1 cellular context compared by ENCODE assay signal in the genomic region with DNA sequence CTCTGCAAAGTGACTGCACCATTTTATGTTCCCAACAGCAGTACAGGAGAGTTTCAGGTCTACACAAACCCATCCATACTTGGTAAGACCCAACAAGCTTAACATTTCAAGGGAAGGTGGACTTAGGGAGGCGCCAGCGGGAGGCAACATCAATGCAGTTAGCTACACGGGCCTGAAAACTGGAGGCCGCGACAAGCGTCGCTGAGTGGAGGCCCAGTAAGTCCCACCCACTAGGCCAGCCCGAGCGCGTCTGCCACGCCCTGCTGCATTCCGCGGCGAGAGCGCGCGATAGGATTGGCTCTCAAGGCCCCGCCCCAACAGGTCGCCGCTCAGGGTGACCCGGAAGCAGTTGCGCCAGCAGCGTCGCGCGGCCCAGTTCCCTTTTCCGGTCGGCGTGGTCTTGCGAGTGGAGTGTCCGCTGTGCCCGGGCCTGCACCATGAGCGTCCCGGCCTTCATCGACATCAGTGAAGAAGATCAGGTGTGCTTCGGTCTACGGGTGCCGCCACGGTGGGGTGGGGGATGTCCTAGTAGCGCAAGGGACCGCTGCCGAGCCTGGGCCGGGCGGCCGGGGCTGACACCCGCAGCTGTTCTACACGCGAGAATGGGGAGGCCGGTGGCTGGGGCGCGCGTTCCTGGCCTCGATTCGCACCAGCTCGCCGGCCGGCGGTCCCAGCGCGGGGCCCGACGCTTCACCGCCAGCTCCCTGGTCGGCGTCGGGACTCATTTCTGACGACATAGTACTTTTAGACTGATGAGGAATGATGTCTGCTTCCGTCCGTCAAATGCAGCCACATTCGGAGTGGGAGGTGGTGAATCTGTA.
TF ChIP-seq lines count a peak whose summit lies in the region.

A gene (plus strand): TSS at position 381 of the 821 bp plus-strand sequence. CDS start 57 bp downstream, at position 438.

TF ChIP-seq in HepG2, 621 proteins besides CTCF, POLR2A, EP300 and RAD21 (continued from another document and continues in another):
- TF ChIP-seq, protein P1, sequence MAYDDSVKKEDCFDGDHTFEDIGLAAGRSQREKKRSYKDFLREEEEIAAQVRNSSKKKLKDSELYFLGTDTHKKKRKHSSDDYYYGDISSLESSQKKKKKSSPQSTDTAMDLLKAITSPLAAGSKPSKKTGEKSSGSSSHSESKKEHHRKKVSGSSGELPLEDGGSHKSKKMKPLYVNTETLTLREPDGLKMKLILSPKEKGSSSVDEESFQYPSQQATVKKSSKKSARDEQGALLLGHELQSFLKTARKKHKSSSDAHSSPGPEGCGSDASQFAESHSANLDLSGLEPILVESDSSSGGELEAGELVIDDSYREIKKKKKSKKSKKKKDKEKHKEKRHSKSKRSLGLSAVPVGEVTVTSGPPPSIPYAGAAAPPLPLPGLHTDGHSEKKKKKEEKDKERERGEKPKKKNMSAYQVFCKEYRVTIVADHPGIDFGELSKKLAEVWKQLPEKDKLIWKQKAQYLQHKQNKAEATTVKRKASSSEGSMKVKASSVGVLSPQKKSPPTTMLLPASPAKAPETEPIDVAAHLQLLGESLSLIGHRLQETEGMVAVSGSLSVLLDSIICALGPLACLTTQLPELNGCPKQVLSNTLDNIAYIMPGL (CRISPR knock-in tag; IDR thresholded peaks at IDR 0.05; ENCODE audit: borderline replicate concordance in 1 of 2, low read depth in 1 of 2), result peak; percentile 80 to 92
- no peak for TF ChIP-seq ZNF101 (CRISPR knock-in tag; IDR thresholded peaks at IDR 0.05; ENCODE audit: borderline replicate concordance, low read depth)
- TF ChIP-seq POLR2AphosphoS2 (IDR thresholded peaks at IDR 0.05; ENCODE audit: low read depth, low read length), result no peak
- TF ChIP-seq, protein P2, sequence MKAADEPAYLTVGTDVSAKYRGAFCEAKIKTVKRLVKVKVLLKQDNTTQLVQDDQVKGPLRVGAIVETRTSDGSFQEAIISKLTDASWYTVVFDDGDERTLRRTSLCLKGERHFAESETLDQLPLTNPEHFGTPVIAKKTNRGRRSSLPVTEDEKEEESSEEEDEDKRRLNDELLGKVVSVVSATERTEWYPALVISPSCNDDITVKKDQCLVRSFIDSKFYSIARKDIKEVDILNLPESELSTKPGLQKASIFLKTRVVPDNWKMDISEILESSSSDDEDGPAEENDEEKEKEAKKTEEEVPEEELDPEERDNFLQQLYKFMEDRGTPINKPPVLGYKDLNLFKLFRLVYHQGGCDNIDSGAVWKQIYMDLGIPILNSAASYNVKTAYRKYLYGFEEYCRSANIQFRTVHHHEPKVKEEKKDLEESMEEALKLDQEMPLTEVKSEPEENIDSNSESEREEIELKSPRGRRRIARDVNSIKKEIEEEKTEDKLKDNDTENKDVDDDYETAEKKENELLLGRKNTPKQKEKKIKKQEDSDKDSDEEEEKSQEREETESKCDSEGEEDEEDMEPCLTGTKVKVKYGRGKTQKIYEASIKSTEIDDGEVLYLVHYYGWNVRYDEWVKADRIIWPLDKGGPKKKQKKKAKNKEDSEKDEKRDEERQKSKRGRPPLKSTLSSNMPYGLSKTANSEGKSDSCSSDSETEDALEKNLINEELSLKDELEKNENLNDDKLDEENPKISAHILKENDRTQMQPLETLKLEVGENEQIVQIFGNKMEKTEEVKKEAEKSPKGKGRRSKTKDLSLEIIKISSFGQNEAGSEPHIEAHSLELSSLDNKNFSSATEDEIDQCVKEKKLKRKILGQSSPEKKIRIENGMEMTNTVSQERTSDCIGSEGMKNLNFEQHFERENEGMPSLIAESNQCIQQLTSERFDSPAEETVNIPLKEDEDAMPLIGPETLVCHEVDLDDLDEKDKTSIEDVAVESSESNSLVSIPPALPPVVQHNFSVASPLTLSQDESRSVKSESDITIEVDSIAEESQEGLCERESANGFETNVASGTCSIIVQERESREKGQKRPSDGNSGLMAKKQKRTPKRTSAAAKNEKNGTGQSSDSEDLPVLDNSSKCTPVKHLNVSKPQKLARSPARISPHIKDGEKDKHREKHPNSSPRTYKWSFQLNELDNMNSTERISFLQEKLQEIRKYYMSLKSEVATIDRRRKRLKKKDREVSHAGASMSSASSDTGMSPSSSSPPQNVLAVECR (CRISPR knock-in tag; IDR thresholded peaks at IDR 0.05; ENCODE audit: borderline replicate concordance), result peak; percentile 98
- TF ChIP-seq, protein P3, sequence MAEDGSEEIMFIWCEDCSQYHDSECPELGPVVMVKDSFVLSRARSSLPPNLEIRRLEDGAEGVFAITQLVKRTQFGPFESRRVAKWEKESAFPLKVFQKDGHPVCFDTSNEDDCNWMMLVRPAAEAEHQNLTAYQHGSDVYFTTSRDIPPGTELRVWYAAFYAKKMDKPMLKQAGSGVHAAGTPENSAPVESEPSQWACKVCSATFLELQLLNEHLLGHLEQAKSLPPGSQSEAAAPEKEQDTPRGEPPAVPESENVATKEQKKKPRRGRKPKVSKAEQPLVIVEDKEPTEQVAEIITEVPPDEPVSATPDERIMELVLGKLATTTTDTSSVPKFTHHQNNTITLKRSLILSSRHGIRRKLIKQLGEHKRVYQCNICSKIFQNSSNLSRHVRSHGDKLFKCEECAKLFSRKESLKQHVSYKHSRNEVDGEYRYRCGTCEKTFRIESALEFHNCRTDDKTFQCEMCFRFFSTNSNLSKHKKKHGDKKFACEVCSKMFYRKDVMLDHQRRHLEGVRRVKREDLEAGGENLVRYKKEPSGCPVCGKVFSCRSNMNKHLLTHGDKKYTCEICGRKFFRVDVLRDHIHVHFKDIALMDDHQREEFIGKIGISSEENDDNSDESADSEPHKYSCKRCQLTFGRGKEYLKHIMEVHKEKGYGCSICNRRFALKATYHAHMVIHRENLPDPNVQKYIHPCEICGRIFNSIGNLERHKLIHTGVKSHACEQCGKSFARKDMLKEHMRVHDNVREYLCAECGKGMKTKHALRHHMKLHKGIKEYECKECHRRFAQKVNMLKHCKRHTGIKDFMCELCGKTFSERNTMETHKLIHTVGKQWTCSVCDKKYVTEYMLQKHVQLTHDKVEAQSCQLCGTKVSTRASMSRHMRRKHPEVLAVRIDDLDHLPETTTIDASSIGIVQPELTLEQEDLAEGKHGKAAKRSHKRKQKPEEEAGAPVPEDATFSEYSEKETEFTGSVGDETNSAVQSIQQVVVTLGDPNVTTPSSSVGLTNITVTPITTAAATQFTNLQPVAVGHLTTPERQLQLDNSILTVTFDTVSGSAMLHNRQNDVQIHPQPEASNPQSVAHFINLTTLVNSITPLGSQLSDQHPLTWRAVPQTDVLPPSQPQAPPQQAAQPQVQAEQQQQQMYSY (CRISPR knock-in tag; IDR thresholded peaks at IDR 0.05), result 0 out of 2 replicates have a peak, but pooled peaks have one; percentile 42
- TF ChIP-seq, protein P4, sequence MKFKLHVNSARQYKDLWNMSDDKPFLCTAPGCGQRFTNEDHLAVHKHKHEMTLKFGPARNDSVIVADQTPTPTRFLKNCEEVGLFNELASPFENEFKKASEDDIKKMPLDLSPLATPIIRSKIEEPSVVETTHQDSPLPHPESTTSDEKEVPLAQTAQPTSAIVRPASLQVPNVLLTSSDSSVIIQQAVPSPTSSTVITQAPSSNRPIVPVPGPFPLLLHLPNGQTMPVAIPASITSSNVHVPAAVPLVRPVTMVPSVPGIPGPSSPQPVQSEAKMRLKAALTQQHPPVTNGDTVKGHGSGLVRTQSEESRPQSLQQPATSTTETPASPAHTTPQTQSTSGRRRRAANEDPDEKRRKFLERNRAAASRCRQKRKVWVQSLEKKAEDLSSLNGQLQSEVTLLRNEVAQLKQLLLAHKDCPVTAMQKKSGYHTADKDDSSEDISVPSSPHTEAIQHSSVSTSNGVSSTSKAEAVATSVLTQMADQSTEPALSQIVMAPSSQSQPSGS (CRISPR knock-in tag; IDR thresholded peaks at IDR 0.05), result peak; percentile 72
- TF ChIP-seq, protein P5, sequence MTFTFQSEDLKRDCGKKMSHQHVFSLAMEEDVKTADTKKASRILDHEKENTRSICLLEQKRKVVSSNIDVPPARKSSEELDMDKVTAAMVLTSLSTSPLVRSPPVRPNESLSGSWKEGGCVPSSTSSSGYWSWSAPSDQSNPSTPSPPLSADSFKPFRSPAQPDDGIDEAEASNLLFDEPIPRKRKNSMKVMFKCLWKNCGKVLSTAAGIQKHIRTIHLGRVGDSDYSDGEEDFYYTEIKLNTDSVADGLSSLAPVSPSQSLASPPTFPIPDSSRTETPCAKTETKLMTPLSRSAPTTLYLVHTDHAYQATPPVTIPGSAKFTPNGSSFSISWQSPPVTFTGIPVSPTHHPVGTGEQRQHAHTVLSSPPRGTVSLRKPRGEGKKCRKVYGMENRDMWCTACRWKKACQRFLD (CRISPR knock-in tag; IDR thresholded peaks at IDR 0.05; ENCODE audit: borderline replicate concordance), result peak; percentile 70; the same call in 1 of the 2 replicates
- TF ChIP-seq MAZ (IDR thresholded peaks at IDR 0.05; ENCODE audit: borderline replicate concordance, low read depth, low read length), result peak; percentile 55
- peak; percentile 97 for TF ChIP-seq MAZ (CRISPR knock-in tag; IDR thresholded peaks at IDR 0.05; ENCODE audit: low read depth)
- peak; percentile 80; the same call in 1 of the 2 replicates for TF ChIP-seq KDM5A (IDR thresholded peaks at IDR 0.05; ENCODE audit: borderline replicate concordance, low read length)
- TF ChIP-seq, protein P6, sequence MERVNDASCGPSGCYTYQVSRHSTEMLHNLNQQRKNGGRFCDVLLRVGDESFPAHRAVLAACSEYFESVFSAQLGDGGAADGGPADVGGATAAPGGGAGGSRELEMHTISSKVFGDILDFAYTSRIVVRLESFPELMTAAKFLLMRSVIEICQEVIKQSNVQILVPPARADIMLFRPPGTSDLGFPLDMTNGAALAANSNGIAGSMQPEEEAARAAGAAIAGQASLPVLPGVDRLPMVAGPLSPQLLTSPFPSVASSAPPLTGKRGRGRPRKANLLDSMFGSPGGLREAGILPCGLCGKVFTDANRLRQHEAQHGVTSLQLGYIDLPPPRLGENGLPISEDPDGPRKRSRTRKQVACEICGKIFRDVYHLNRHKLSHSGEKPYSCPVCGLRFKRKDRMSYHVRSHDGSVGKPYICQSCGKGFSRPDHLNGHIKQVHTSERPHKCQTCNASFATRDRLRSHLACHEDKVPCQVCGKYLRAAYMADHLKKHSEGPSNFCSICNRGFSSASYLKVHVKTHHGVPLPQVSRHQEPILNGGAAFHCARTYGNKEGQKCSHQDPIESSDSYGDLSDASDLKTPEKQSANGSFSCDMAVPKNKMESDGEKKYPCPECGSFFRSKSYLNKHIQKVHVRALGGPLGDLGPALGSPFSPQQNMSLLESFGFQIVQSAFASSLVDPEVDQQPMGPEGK (CRISPR knock-in tag; IDR thresholded peaks at IDR 0.05), result 0 out of 2 replicates have a peak, but pooled peaks have one; percentile 29
- TF ChIP-seq, protein P7, sequence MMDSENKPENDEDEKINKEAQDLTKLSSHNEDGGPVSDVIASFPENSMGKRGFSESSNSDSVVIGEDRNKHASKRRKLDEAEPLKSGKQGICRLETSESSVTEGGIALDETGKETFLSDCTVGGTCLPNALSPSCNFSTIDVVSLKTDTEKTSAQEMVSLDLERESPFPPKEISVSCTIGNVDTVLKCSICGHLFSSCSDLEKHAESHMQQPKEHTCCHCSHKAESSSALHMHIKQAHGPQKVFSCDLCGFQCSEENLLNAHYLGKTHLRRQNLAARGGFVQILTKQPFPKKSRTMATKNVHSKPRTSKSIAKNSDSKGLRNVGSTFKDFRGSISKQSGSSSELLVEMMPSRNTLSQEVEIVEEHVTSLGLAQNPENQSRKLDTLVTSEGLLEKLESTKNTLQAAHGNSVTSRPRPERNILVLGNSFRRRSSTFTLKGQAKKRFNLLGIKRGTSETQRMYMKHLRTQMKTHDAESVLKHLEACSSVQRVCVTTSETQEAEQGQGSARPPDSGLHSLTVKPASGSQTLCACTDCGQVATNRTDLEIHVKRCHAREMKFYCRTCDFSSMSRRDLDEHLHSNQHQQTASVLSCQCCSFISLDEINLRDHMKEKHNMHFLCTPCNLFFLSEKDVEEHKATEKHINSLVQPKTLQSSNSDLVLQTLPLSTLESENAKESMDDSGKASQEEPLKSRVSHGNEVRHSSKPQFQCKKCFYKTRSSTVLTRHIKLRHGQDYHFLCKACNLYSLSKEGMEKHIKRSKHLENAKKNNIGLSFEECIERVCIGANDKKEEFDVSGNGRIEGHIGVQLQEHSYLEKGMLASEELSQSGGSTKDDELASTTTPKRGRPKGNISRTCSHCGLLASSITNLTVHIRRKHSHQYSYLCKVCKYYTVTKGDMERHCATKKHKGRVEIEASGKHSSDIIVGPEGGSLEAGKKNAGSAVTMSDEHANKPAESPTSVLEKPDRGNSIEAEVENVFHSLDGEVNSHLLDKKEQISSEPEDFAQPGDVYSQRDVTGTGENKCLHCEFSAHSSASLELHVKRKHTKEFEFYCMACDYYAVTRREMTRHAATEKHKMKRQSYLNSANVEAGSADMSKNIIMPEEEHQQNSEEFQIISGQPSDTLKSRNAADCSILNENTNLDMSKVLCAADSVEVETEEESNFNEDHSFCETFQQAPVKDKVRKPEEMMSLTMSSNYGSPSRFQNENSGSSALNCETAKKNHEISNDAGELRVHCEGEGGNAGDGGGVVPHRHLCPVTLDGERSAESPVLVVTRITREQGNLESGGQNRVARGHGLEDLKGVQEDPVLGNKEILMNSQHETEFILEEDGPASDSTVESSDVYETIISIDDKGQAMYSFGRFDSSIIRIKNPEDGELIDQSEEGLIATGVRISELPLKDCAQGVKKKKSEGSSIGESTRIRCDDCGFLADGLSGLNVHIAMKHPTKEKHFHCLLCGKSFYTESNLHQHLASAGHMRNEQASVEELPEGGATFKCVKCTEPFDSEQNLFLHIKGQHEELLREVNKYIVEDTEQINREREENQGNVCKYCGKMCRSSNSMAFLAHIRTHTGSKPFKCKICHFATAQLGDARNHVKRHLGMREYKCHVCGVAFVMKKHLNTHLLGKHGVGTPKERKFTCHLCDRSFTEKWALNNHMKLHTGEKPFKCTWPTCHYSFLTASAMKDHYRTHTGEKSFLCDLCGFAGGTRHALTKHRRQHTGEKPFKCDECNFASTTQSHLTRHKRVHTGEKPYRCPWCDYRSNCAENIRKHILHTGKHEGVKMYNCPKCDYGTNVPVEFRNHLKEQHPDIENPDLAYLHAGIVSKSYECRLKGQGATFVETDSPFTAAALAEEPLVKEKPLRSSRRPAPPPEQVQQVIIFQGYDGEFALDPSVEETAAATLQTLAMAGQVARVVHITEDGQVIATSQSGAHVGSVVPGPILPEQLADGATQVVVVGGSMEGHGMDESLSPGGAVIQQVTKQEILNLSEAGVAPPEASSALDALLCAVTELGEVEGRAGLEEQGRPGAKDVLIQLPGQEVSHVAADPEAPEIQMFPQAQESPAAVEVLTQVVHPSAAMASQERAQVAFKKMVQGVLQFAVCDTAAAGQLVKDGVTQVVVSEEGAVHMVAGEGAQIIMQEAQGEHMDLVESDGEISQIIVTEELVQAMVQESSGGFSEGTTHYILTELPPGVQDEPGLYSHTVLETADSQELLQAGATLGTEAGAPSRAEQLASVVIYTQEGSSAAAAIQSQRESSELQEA (CRISPR knock-in tag; IDR thresholded peaks at IDR 0.05; ENCODE audit: not compliant biosample characterization), result peak; percentile 47
- TF ChIP-seq ZNF441 (CRISPR knock-in tag; IDR thresholded peaks at IDR 0.05; ENCODE audit: borderline replicate concordance), result peak; percentile 52; the same call in 1 of the 2 replicates
- TF ChIP-seq HOXA7 (CRISPR knock-in tag; IDR thresholded peaks at IDR 0.05), result no peak
- TF ChIP-seq GZF1 (CRISPR knock-in tag; IDR thresholded peaks at IDR 0.05), result 0 out of 2 replicates have a peak, but pooled peaks have one; percentile 33
- TF ChIP-seq RCOR2 (CRISPR knock-in tag; IDR thresholded peaks at IDR 0.05), result no peak
- TF ChIP-seq CBX2 (IDR thresholded peaks at IDR 0.05; ENCODE audit: low read depth, low read length), result no peak
- TF ChIP-seq CBX2 (CRISPR knock-in tag; IDR thresholded peaks at IDR 0.05; ENCODE audit: low read depth), result peak; percentile 88; the same call in 1 of the 2 replicates
- peak; percentile 100 for TF ChIP-seq ZFY (CRISPR knock-in tag; IDR thresholded peaks at IDR 0.05)
- TF ChIP-seq ZNF33A (CRISPR knock-in tag; IDR thresholded peaks at IDR 0.05; ENCODE audit: borderline replicate concordance), result no peak; the same call in 1 of the 2 replicates
- TF ChIP-seq GLI4 (CRISPR knock-in tag; IDR thresholded peaks at IDR 0.05; ENCODE audit: borderline replicate concordance), result 0 out of 2 replicates have a peak, but pooled peaks have one; percentile 79
- TF ChIP-seq TCF7L2 (IDR thresholded peaks at IDR 0.05; ENCODE audit: low read depth, low read length), result no peak
